ENCODE assay signal across 1 cellular context in genomic region chr19:44093931-44094765, GRCh38.
TF ChIP-seq lines count a peak whose summit lies in the region.

Gene ZNF224 (plus strand): TSS chr19:44094361. CDS start chr19:44097874, 3,513 bp downstream.

TF ChIP-seq in HepG2, 621 proteins besides CTCF, POLR2A, EP300 and RAD21 (continued from another document and continues in another):
- 0 out of 2 replicates have a peak, but pooled peaks have one; percentile 57 for TF ChIP-seq HMGXB3 (CRISPR knock-in tag; IDR thresholded peaks at IDR 0.05; ENCODE audit: borderline replicate concordance)
- peak; percentile 60 for TF ChIP-seq SALL1 (CRISPR knock-in tag; IDR thresholded peaks at IDR 0.05)
- no peak for TF ChIP-seq STAT5B (CRISPR knock-in tag; IDR thresholded peaks at IDR 0.05)
- peak; percentile 92; the same call in 1 of the 2 replicates for TF ChIP-seq SIN3A (IDR thresholded peaks at IDR 0.05; ENCODE audit: borderline replicate concordance, low read depth, low read length)
- no peak for TF ChIP-seq ZNF160 (CRISPR knock-in tag; IDR thresholded peaks at IDR 0.05)
- TF ChIP-seq ZSCAN29 (CRISPR knock-in tag; conservative IDR thresholded peaks at IDR 0.05), result no peak
- TF ChIP-seq NRL (CRISPR knock-in tag; IDR thresholded peaks at IDR 0.05; ENCODE audit: borderline replicate concordance), result no peak
- TF ChIP-seq PCBP1 (IDR thresholded peaks at IDR 0.05; ENCODE audit: borderline replicate concordance, low read depth, low read length), result no peak
- no peak for TF ChIP-seq ZNF460 (CRISPR knock-in tag; IDR thresholded peaks at IDR 0.05; ENCODE audit: borderline replicate concordance)
- no peak for TF ChIP-seq MTF2 (CRISPR knock-in tag; IDR thresholded peaks at IDR 0.05; ENCODE audit: borderline replicate concordance)
- no peak for TF ChIP-seq KLF13 (CRISPR knock-in tag; IDR thresholded peaks at IDR 0.05)
- no peak for TF ChIP-seq ZBED4 (CRISPR knock-in tag; IDR thresholded peaks at IDR 0.05; ENCODE audit: borderline replicate concordance)
- TF ChIP-seq ZNF256 (CRISPR knock-in tag; conservative IDR thresholded peaks at IDR 0.05), result 0 out of 2 replicates have a peak, but pooled peaks have one; percentile 50
- TF ChIP-seq NFAT5 (CRISPR knock-in tag; IDR thresholded peaks at IDR 0.05), result 0 out of 2 replicates have a peak, but pooled peaks have one; percentile 25
- 0 out of 2 replicates have a peak, but pooled peaks have one; percentile 61 for TF ChIP-seq ZNF33B (CRISPR knock-in tag; IDR thresholded peaks at IDR 0.05)
- no peak for TF ChIP-seq POLR2AphosphoS2 (IDR thresholded peaks at IDR 0.05; ENCODE audit: low read depth, low read length)
- peak; percentile 63 for TF ChIP-seq KDM2A (CRISPR knock-in tag; IDR thresholded peaks at IDR 0.05; ENCODE audit: borderline replicate concordance, low read depth)
- TF ChIP-seq ZKSCAN5 (CRISPR knock-in tag; IDR thresholded peaks at IDR 0.05), result no peak
- peak; percentile 97 for TF ChIP-seq HCFC1 (IDR thresholded peaks at IDR 0.05; ENCODE audit: low read depth, low read length)
- TF ChIP-seq NFE2 (CRISPR knock-in tag; IDR thresholded peaks at IDR 0.05), result no peak
- TF ChIP-seq NR2C2 (CRISPR knock-in tag; IDR thresholded peaks at IDR 0.05; ENCODE audit: borderline replicate concordance), result peak; percentile 93
- TF ChIP-seq HIVEP1 (CRISPR knock-in tag; IDR thresholded peaks at IDR 0.05), result 0 out of 2 replicates have a peak, but pooled peaks have one; percentile 47
- 0 out of 2 replicates have a peak, but pooled peaks have one; percentile 16 for TF ChIP-seq ZNF44 (CRISPR knock-in tag; IDR thresholded peaks at IDR 0.05)
- TF ChIP-seq TFAP4 (IDR thresholded peaks at IDR 0.05; ENCODE audit: borderline replicate concordance, low read depth), result peak; percentile 34; the same call in 1 of the 2 replicates
- 0 out of 2 replicates have a peak, but pooled peaks have one; percentile 21 for TF ChIP-seq FOXP4 (CRISPR knock-in tag; IDR thresholded peaks at IDR 0.05)
- 0 out of 2 replicates have a peak, but pooled peaks have one; percentile 11 for TF ChIP-seq PATZ1 (CRISPR knock-in tag; IDR thresholded peaks at IDR 0.05)
- peak; percentile 95 for TF ChIP-seq IRF2 (CRISPR knock-in tag; IDR thresholded peaks at IDR 0.05)
- TF ChIP-seq RFXAP (CRISPR knock-in tag; IDR thresholded peaks at IDR 0.05; ENCODE audit: borderline replicate concordance), result peak; percentile 84
- TF ChIP-seq LBX2 (CRISPR knock-in tag; IDR thresholded peaks at IDR 0.05; ENCODE audit: borderline replicate concordance), result no peak
- no peak for TF ChIP-seq HNRNPUL1 (IDR thresholded peaks at IDR 0.05; ENCODE audit: low read depth, low read length)
- TF ChIP-seq POLR2G (IDR thresholded peaks at IDR 0.05; ENCODE audit: low read depth, low read length), result peak; percentile 75
- no peak for TF ChIP-seq ARHGAP35 (CRISPR knock-in tag; IDR thresholded peaks at IDR 0.05; ENCODE audit: borderline replicate concordance)
- no peak for TF ChIP-seq ZNF674 (CRISPR knock-in tag; IDR thresholded peaks at IDR 0.05; ENCODE audit: low read depth)
- no peak for TF ChIP-seq REXO4 (CRISPR knock-in tag; IDR thresholded peaks at IDR 0.05; ENCODE audit: borderline replicate concordance)
- no peak for TF ChIP-seq SP2 (CRISPR knock-in tag; IDR thresholded peaks at IDR 0.05)
- TF ChIP-seq ZNF784 (CRISPR knock-in tag; IDR thresholded peaks at IDR 0.05; ENCODE audit: borderline replicate concordance), result no peak
- peak; percentile 40; the same call in 1 of the 2 replicates for TF ChIP-seq RBFOX2 (IDR thresholded peaks at IDR 0.05; ENCODE audit: low read depth, low read length)
- no peak for TF ChIP-seq SRSF4 (IDR thresholded peaks at IDR 0.05; ENCODE audit: low read depth, low read length, poor library complexity, severe bottlenecking)
- TF ChIP-seq ATF4 (CRISPR knock-in tag; IDR thresholded peaks at IDR 0.05), result no peak
- peak; percentile 72 for TF ChIP-seq ZNF264 (CRISPR knock-in tag; IDR thresholded peaks at IDR 0.05)
